Comparison of ENCODE assay signal across 7 cellular contexts in genomic region chr5:134738133-134738962, GRCh38.
A peak's percentile ranks its signal among the peaks of the same experiment; 100 is the strongest.
DNase-seq lines count a peak whose midpoint lies in the region; ATAC-seq and TF ChIP-seq lines count a peak whose summit lies in the region.

Gene CAMLG (plus strand): TSS chr5:134738548. CDS start chr5:134738621, 73 bp downstream.

- peak; percentile 57 for TF ChIP-seq CTCF in astrocyte of the spinal cord (IDR thresholded peaks at IDR 0.05; ENCODE audit: low read depth, low read length)
- peak; percentile 67 for TF ChIP-seq CTCF in retinal pigment epithelial cell (conservative IDR thresholded peaks at IDR 0.05; ENCODE audit: low read depth, low read length)

- H3K4me3 ChIP-seq in astrocyte of the spinal cord (ENCODE audit: low read depth, low read length) (peak within 1 kb of the TSS; percentile 94), retinal pigment epithelial cell (ENCODE audit: low read length) (peak within 1 kb of the TSS; percentile 80)

- in situ Hi-C loops in astrocyte of the spinal cord (cut with HindIII; ENCODE audit: low sequenced_read_pairs): no loop called here

- peak; percentile 79 for ATAC-seq in GM18508 (IDR thresholded peaks at IDR 0.05; ENCODE audit: insufficient read depth, unreplicated experiment)
- peak; percentile 91 for ATAC-seq in HG03025 (IDR thresholded peaks at IDR 0.05; ENCODE audit: low FRiP score, unreplicated experiment)

- DNase-seq in NCI-H2081 (lab: John Stamatoyannopoulos, UW) (peak; percentile 96), T1000 (lab: John Stamatoyannopoulos, UW) (peak; percentile 91), astrocyte of the spinal cord (ENCODE audit: low read depth, low spot score) (peak; percentile 98), hippocampal formation (lab: John Stamatoyannopoulos, UW) (peak; percentile 94 to 97), retinal pigment epithelial cell (ENCODE audit: low read depth) (peak; percentile 93)

Comparison
In these comparisons a context has a peak if more than half of its experiments do, and no peak if none do; other contexts are left out.
1. Peak in every context shown above with its lines: DNase-seq, ATAC-seq and H3K4me3 ChIP-seq.